In genomic region chr2:127786048-127786809, GRCh38 we compare ENCODE assay signal across 26 cellular contexts.
"Had no signal": no experiment of that assay in that cellular context is flagged by ENCODE, and none has a peak within 500 bp of the region (broad histone marks: within the 10 kb centered on the region; RNA-seq: fewer than 3 reads in every experiment).

No MANE protein-coding gene starts in this region.

- H3K4me3 ChIP-seq: Peyer's patch, SJCRH30 had no signal

- H3K36me3 ChIP-seq: Peyer's patch had no signal

- H3K4me2 ChIP-seq: SK-N-SH had no signal

- H3K9me3 ChIP-seq: Peyer's patch, SJCRH30, SK-N-SH had no signal

- ATAC-seq: activated CD4-positive, CD25-positive, alpha-beta regulatory T cell treated with anti-CD3 and anti-CD28 coated beads, Interleukin-2, amount 50 U/mL, for 24 hours; activated CD8-positive, alpha-beta T cell treated with anti-CD3 and anti-CD28 coated beads, Interleukin-2, amount 10 ng/mL, durations not matched to agents 7 days and 5 days; activated T-helper 17 cell treated with anti-CD3 and anti-CD28 coated beads, Interleukin-2, amount 50 U/mL, for 72 hours had no signal

- H3K27me3 ChIP-seq: Peyer's patch, SJCRH30 had no signal

- H3K9me3 Mint-ChIP-seq: activated naive CD4-positive, alpha-beta T cell treated with anti-CD3 and anti-CD28 coated beads, Interleukin-2, amount 10 ng/mL, durations not matched to agents 7 days and 5 days; activated T-cell treated with anti-CD3 and anti-CD28 coated beads, Interleukin-2, amount 50 U/mL, for 24 hours; activated T-helper 17 cell treated with anti-CD3 and anti-CD28 coated beads, Interleukin-2, amount 50 U/mL, for 72 hours; central memory CD8-positive, alpha-beta T cell had no signal

- H3K4me1 ChIP-seq: SJCRH30 had no signal

- H3K27ac ChIP-seq: Peyer's patch, RWPE1, SJCRH30, WERI-Rb-1 had no signal

- H3K9ac ChIP-seq: SK-N-SH had no signal

- H3K27me3 Mint-ChIP-seq: activated naive CD4-positive, alpha-beta T cell treated with anti-CD3 and anti-CD28 coated beads, Interleukin-2, amount 10 ng/mL, durations not matched to agents 7 days and 5 days; activated T-cell treated with anti-CD3 and anti-CD28 coated beads, Interleukin-2, amount 50 U/mL, for 24 hours; activated T-helper 17 cell treated with anti-CD3 and anti-CD28 coated beads, Interleukin-2, amount 50 U/mL, for 72 hours; brain; central memory CD8-positive, alpha-beta T cell had no signal

- H3K4me1 Mint-ChIP-seq: brain had no signal

- DNase-seq: activated CD4-positive, alpha-beta T cell treated with anti-CD3 and anti-CD28 coated beads for 4 hours; activated CD8-positive, alpha-beta T cell treated with anti-CD3 and anti-CD28 coated beads, Interleukin-2, amount 10 ng/mL, durations not matched to agents 7 days and 5 days; activated gamma-delta T cell; activated naive CD4-positive, alpha-beta T cell treated with anti-CD3 and anti-CD28 coated beads, Interleukin-2, amount 10 ng/mL, durations not matched to agents 7 days and 5 days; activated T-cell treated with anti-CD3 and anti-CD28 coated beads, Interleukin-2, amount 50 U/mL, for 24 hours; amygdala; cortex of kidney; MM.1S; NCI-H1105; NCI-H1436; NCI-H1694 treated with DMSO at 0.1 percent for 48 hours; NCI-H2029 treated with DMSO at 0.1 percent for 48 hours; NCI-H345; NCI-H510A; NCI-H526 treated with DMSO at 0.1 percent for 48 hours; Peyer's patch; Right ventricle myocardium superior; SJCRH30; SK-N-SH; T-helper 1 cell; WERI-Rb-1 had no signal

- H3K27ac Mint-ChIP-seq: activated CD8-positive, alpha-beta T cell treated with anti-CD3 and anti-CD28 coated beads, Interleukin-2, amount 10 ng/mL, durations not matched to agents 7 days and 5 days; activated naive CD4-positive, alpha-beta T cell treated with anti-CD3 and anti-CD28 coated beads, Interleukin-2, amount 10 ng/mL, durations not matched to agents 7 days and 5 days; activated T-cell treated with anti-CD3 and anti-CD28 coated beads, Interleukin-2, amount 50 U/mL, for 24 hours; activated T-helper 17 cell treated with anti-CD3 and anti-CD28 coated beads, Interleukin-2, amount 50 U/mL, for 72 hours had no signal

- H3K4me3 Mint-ChIP-seq: activated CD8-positive, alpha-beta T cell treated with anti-CD3 and anti-CD28 coated beads, Interleukin-2, amount 10 ng/mL, durations not matched to agents 7 days and 5 days; activated naive CD4-positive, alpha-beta T cell treated with anti-CD3 and anti-CD28 coated beads, Interleukin-2, amount 10 ng/mL, durations not matched to agents 7 days and 5 days; activated T-cell treated with anti-CD3 and anti-CD28 coated beads, Interleukin-2, amount 50 U/mL, for 24 hours; activated T-helper 17 cell treated with anti-CD3 and anti-CD28 coated beads, Interleukin-2, amount 50 U/mL, for 72 hours; brain; central memory CD8-positive, alpha-beta T cell had no signal
